8 cellular contexts compared by ENCODE assay signal in the genomic region with DNA sequence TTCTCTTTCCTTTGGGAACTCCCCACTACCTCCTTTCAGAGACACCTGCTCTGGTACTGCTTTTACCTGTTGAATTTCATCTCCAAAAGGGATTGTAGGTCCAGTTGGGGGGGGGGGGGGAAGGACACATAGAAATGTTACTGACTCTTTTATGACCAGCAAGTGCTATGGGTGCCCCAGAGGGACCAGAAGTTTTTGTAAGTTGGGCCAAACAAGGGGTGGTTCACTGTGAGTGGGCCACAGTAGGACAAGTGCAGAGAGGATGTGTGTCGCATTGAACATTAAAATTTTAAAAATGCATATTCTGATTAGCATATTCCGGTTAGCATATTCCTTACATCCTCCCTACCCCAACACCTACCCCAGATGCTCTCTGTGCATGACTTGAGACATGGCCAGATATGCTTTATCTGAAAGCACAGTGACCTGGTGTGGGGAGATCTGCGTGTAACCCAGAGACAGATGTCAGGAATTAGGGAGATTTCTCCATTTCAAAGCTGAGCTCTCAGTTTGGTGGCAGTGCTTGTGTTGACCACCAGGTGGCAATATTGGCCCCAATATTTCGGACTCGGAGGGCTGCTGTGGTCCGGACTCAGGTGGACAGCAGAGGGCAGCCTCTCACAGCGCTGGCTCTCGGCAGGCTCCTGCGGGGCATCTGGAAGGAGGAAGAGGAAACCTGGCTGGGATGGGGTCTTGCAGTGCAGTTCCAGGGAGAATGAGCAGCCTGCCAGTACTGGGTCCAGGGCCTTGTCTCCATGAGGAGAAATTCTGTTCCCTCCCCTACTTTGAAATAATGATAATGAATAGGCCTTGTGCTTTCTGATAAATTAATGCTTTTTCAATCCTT. TPM values are rescaled to one million over a fixed set of nuclear protein-coding genes. Genes with fewer than 3 reads are reported as not detected.
DNase-seq lines count a peak whose midpoint lies in the region; ATAC-seq, FAIRE-seq and TF ChIP-seq lines count a peak whose summit lies in the region.

No MANE protein-coding gene starts in this region.

- BruUV-seq in MCF 10A (replicated peaks; lab: Mats Ljungman, UMichigan), result no TSS peak

- H3K36me3 Mint-ChIP-seq in MCF 10A (ENCODE audit: insufficient read depth, unreplicated experiment), result no peaks in the 10 kb centered on the region

- TF ChIP-seq CTCF in WI38 (IDR thresholded peaks at IDR 0.05; ENCODE audit: low read depth, low read length), result peak; percentile 100
- TF ChIP-seq CTCF in MCF 10A (IDR thresholded peaks at IDR 0.05; ENCODE audit: unreplicated experiment), result peak; percentile 100

- ATAC-seq in GM18520 (IDR thresholded peaks at IDR 0.05; ENCODE audit: unreplicated experiment), result peak; percentile 66
- peak; percentile 61 for ATAC-seq in HG03196 (IDR thresholded peaks at IDR 0.05; ENCODE audit: unreplicated experiment)

- H3K4me3 ChIP-seq in WI38 (ENCODE audit: low read depth, low read length), result no peak overlapping the region

- no peak overlapping the region for H3K27ac Mint-ChIP-seq in MCF 10A (ENCODE audit: low read depth, unreplicated experiment)

- no peaks in the 10 kb centered on the region for H3K27me3 Mint-ChIP-seq in MCF 10A (ENCODE audit: insufficient read depth, unreplicated experiment)

- DNase-seq in NCI-H226 (peak; percentile 77), MCF 10A (ENCODE audit: unreplicated experiment) (peak; percentile 83), iPS-NIHi7 (ENCODE audit: extremely low spot score) (peak; percentile 95)
- DNase-seq in stimulated activated CD4-positive, alpha-beta T cell treated with anti-CD3 and anti-CD28 coated beads, Interleukin-12 subunit alpha, Interleukin-12 subunit beta, amount 100 ng/mL, for 24 hours (ENCODE audit: low read depth in 2 of 2), result peak; percentile 62 to 76

- H3K4me1 Mint-ChIP-seq in MCF 10A (ENCODE audit: insufficient read depth, unreplicated experiment), result peaks cover 21% of the 10 kb centered on the region

- POLR2A ChIA-PET in MCF 10A (lab: Yijun Ruan, JAX), result interaction anchor here (0.7 to 4.9 kb wide), 15 partner anchors 10 to 181 kb away, joined by 3 to 78 read pairs (median 4); a partner anchor contains a TSS

- intact Hi-C loops in MCF 10A (cut with micrococcal nuclease), result loop anchor here (1.0 to 2.0 kb wide), 3 partner anchors 34 to 179 kb away; no protein-coding TSS in a partner anchor

- no peak overlapping the region for H3K4me3 Mint-ChIP-seq in MCF 10A (ENCODE audit: unreplicated experiment)

- CTCF ChIA-PET in MCF 10A (lab: Yijun Ruan, JAX), result interaction anchor here (0.6 to 20.7 kb wide), 56 partner anchors 8 to 1896 kb away, joined by 3 to 766 read pairs (median 6); a partner anchor contains a TSS

- peak; percentile 9 for FAIRE-seq in A204.1 (lab: Jason Lieb, UNC)

- no peaks in the 10 kb centered on the region for H3K9me3 Mint-ChIP-seq in MCF 10A (ENCODE audit: unreplicated experiment)

RNA-seq across cellular contexts. Expression of a gene that starts 1.6 kb away (rescaled TPM):
- not detected in 2 replicates for total RNA-seq in MCF 10A (2022)

RNA-seq across cellular contexts. Expression of a gene that starts 15.8 kb away (rescaled TPM):
- total RNA-seq in MCF 10A (2022), result not detected in 2 replicates

RNA-seq across cellular contexts. Expression of a gene that starts 25.3 kb away (rescaled TPM):
- 39.6 and 54.8 TPM in 2 replicates for total RNA-seq in MCF 10A (2022)

RNA-seq across cellular contexts. Expression of a gene that starts 25.7 kb away (rescaled TPM):
- 197 and 213 TPM in 2 replicates for total RNA-seq in MCF 10A (2022)
